8 cellular contexts compared by ENCODE assay signal in the genomic region with DNA sequence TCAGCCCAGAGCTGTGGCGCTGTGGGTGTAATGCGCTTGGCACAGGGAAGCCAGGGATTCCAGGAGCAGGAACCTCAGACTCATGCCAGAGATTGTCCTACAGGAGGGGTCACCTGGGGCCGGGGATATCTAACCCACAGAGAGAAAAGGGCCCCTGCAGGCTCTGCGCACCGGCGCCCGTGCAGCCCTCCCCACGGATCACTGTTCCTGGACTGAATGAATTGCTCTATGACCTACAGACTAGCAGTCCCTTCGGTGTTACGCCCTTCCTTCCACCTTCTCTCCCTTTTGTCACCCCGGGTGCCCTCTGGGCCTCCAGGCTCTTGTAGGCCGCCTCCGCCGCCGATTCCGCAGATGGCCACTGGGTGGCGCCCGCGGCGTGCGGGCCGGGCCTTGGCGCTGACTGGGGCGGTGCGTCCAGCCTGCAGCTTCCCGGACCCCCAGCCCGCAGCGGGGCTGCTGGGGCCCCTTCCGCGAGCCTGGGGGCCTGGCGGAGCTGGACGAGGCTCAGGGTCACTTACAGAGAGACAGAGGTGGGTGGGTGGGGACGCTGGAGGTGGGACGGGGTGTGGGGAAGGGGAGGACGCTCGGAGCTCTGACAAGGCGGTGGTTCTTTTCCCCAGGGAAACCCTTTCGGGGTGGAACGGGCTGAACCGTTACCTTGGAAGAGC.
DNase-seq lines count a peak whose midpoint lies in the region; ATAC-seq and TF ChIP-seq lines count a peak whose summit lies in the region.

No MANE protein-coding gene starts in this region.

- POLR2A ChIA-PET in PC-3 (lab: Charles Lee; ENCODE audit: unreplicated experiment) = no interaction called here

- H3K9me3 ChIP-seq in PC-3 (ENCODE audit: low read length) (no peaks in the 10 kb centered on the region), neuronal stem cell (replicated peaks in 1 of 2; ENCODE audit: control insufficient read depth in 2 of 2, insufficient read depth in 1 of 2, low read depth in 1 of 2, low read length in 2 of 2) (no peaks in the 10 kb centered on the region)

- no peaks in the 10 kb centered on the region for H3F3A ChIP-seq in PC-3 (ENCODE audit: low read length, unreplicated experiment)

- DNase-seq in NCI-H748 (lab: John Stamatoyannopoulos, UW; ENCODE audit: unreplicated experiment) (peak; percentile 37), NCI-H748 treated with DMSO at 0.1 percent for 48 hours (lab: John Stamatoyannopoulos, UW) (no peak), PC-3 (peak; percentile 62), fibroblast of the aortic adventitia (ENCODE audit: low read depth) (peak; percentile 51), neuronal stem cell (ENCODE audit: low spot score) (peak; percentile 80), stromal cell of bone marrow (ENCODE audit: low read depth) (peak; percentile 11)
- DNase-seq in activated T-cell treated with anti-CD3 and anti-CD28 coated beads, Interleukin-2, amount 50 U/mL, for 72 hours = peak; percentile 74 to 88

- intact Hi-C loops in PC-3 (cut with micrococcal nuclease) = loop anchor here (1.0 kb wide), 1 partner anchor 235 kb away; no protein-coding TSS in a partner anchor

- H3K23ac ChIP-seq in neuronal stem cell (ENCODE audit: low read depth, low read length, poor library complexity) = no peak overlapping the region

- no peaks in the 10 kb centered on the region for H3K9me3 Mint-ChIP-seq in activated T-cell treated with anti-CD3 and anti-CD28 coated beads, Interleukin-2, amount 50 U/mL, for 72 hours

- peak overlapping the region; percentile 15 to 55 for H3K4me3 Mint-ChIP-seq in activated T-cell treated with anti-CD3 and anti-CD28 coated beads, Interleukin-2, amount 50 U/mL, for 72 hours

- no peak overlapping the region for H2BK5ac ChIP-seq in neuronal stem cell (ENCODE audit: low read length)

- H3K4me3 ChIP-seq in PC-3 (ENCODE audit: low read length) (peak overlapping the region; percentile 27; the same call in 1 of the 2 replicates), fibroblast of the aortic adventitia (ENCODE audit: low read depth, low read length) (peak overlapping the region; percentile 35), neuronal stem cell (ENCODE audit: low read length in 2 of 2) (peak overlapping the region in 1 of 2 donors; percentile 68)

- no peak overlapping the region for H3K14ac ChIP-seq in neuronal stem cell (ENCODE audit: low read length)

- H4K91ac ChIP-seq in neuronal stem cell (ENCODE audit: low read depth, low read length, poor library complexity) = no peak overlapping the region

- H3K79me2 ChIP-seq in PC-3 (ENCODE audit: low read length) = no peaks in the 10 kb centered on the region

- TF ChIP-seq CTCF in PC-3 (conservative IDR thresholded peaks at IDR 0.05; ENCODE audit: low read depth, low read length) (peak; percentile 87), fibroblast of the aortic adventitia (IDR thresholded peaks at IDR 0.05; ENCODE audit: insufficient read depth, low read length) (peak; percentile 88)

- H2AK5ac ChIP-seq in neuronal stem cell (ENCODE audit: low read depth, low read length) = peak overlapping the region; percentile 92

- no peak overlapping the region for H2BK120ac ChIP-seq in neuronal stem cell (ENCODE audit: low read depth, low read length)

- CTCF ChIA-PET in PC-3 (lab: Charles Lee) = interaction anchor here (0.5 kb wide), 1 partner anchor 117 kb away, joined by 3 read pairs; no protein-coding TSS in a partner anchor

- no peaks in the 10 kb centered on the region for H3K9me2 ChIP-seq in PC-3 (replicated peaks; ENCODE audit: low read length)

- no peak overlapping the region for H4K8ac ChIP-seq in neuronal stem cell (ENCODE audit: low read depth, low read length)

- H3K36me3 Mint-ChIP-seq in activated T-cell treated with anti-CD3 and anti-CD28 coated beads, Interleukin-2, amount 50 U/mL, for 72 hours (ENCODE audit: insufficient read depth in 2 of 2) = no peaks in the 10 kb centered on the region

- H2BK12ac ChIP-seq in neuronal stem cell (ENCODE audit: low read length) = no peak overlapping the region

- no peak overlapping the region for H3K4ac ChIP-seq in neuronal stem cell (ENCODE audit: low read length)

- H3K18ac ChIP-seq in neuronal stem cell (ENCODE audit: low read length) = peak overlapping the region; percentile 69

- peak overlapping the region; percentile 71 for H3K4me2 ChIP-seq in PC-3 (ENCODE audit: low read length)
- peak overlapping the region; percentile 72 for H3K4me2 ChIP-seq in neuronal stem cell (ENCODE audit: insufficient read depth, low read length, poor library complexity, severe bottlenecking)

- no peaks in the 10 kb centered on the region for H3K4me1 ChIP-seq in PC-3 (ENCODE audit: insufficient read depth, low read length)
- peaks cover 0 to 2% of the 10 kb centered on the region in 2 donors for H3K4me1 ChIP-seq in neuronal stem cell (ENCODE audit: control insufficient read depth in 2 of 2, insufficient read depth in 1 of 2, low read depth in 1 of 2, low read length in 2 of 2)

- H2AFZ ChIP-seq in PC-3 (ENCODE audit: low read length) (no peak overlapping the region), neuronal stem cell (ENCODE audit: low read length) (peak overlapping the region; percentile 92)

- no peaks in the 10 kb centered on the region for H3K36me3 ChIP-seq in PC-3 (ENCODE audit: low read depth, low read length)
- H3K36me3 ChIP-seq in neuronal stem cell (replicated peaks in 1 of 2; ENCODE audit: control insufficient read depth in 2 of 2, insufficient read depth in 2 of 2, low read length in 2 of 2) = no peaks in the 10 kb centered on the region

- BruUV-seq in PC-3 (replicated peaks; lab: Mats Ljungman, UMichigan) = no TSS peak

- ATAC-seq in HG03432 (IDR thresholded peaks at IDR 0.05; ENCODE audit: unreplicated experiment) = peak; percentile 82
- peak; percentile 96 for ATAC-seq in PC-3
- ATAC-seq in activated T-cell treated with anti-CD3 and anti-CD28 coated beads, Interleukin-2, amount 50 U/mL, for 72 hours (replicated peaks in 1 of 2) = peak; percentile 90 to 91

- no peak overlapping the region for H3K9ac ChIP-seq in PC-3 (ENCODE audit: low read length)
- H3K9ac ChIP-seq in neuronal stem cell (ENCODE audit: low read depth, low read length, poor library complexity) = no peak overlapping the region

- WGBS in neuronal stem cell (ENCODE audit: extremely low coverage in 2 of 2, insufficient read length in 2 of 2, insufficient replicate concordance in 1 of 2), 2 donors = no CpG with 5 or more reads among the region's 40 CpGs

- H4K20me1 ChIP-seq in PC-3 (ENCODE audit: low read length) = no peaks in the 10 kb centered on the region

- peaks cover 5% of the 10 kb centered on the region for H3K4me1 Mint-ChIP-seq in activated T-cell treated with anti-CD3 and anti-CD28 coated beads, Interleukin-2, amount 50 U/mL, for 72 hours (ENCODE audit: low read depth)

- peaks cover 19% of the 10 kb centered on the region for H3K27me3 Mint-ChIP-seq in activated T-cell treated with anti-CD3 and anti-CD28 coated beads, Interleukin-2, amount 50 U/mL, for 72 hours (ENCODE audit: low read depth)

- H3K27ac ChIP-seq in PC-3 (ENCODE audit: low read length) (no peak overlapping the region), neuronal stem cell (replicated peaks; ENCODE audit: low read length) (no peak overlapping the region)

- H3K27me3 ChIP-seq in PC-3 (ENCODE audit: low read length) (no peaks in the 10 kb centered on the region), neuronal stem cell (ENCODE audit: control insufficient read depth in 3 of 3, insufficient read depth in 3 of 3, low read depth in 1 of 3, low read length in 3 of 3) (peaks cover 0 to 3% (median 0%) of the 10 kb centered on the region in 3 experiments)

- no peaks in the 10 kb centered on the region for H3K79me1 ChIP-seq in neuronal stem cell (ENCODE audit: low read depth, low read length)

- no peak overlapping the region for H3K27ac Mint-ChIP-seq in activated T-cell treated with anti-CD3 and anti-CD28 coated beads, Interleukin-2, amount 50 U/mL, for 72 hours

- H2BK15ac ChIP-seq in neuronal stem cell (ENCODE audit: low read length) = peak overlapping the region; percentile 92
